Comparison of ENCODE assay signal across 29 cellular contexts in the genomic region with DNA sequence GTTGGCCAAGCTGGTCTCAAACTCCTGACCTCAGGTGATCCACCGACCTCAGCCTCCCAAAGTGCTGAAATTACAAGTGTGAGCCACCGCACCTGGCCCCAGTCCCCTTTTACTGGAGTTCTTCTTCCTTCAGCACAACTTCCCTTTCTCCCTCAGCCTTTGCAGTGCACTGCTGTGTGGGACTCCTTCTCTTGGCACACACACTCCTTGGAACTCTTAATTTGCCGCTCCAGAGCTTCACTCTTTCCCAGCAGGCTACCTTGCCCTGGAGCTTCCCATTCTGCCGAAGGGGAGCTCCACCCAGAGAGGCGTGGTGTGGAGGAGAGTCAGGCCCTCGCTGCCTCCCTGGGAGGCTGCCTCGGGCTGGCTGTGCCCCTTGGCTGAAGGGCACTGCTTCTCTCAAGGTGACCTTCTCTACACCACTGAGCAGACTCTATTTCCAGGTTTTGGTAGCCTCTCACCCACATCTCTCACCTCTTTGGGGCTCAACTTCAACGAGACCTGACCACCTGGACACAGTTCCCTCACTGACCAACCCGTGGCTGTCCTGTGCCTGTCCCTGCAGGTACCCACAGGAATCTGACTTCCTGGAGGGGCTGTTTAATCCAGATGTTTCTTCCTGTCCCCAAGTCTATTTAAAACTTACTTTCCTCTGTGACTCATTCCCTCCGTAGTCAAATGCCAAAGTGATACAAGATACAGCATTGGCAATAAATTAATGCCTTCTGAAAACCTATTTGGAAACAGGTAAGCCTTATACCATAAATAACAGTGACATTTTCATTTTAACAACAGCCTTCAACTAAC.
"Had no signal": no experiment of that assay in that cellular context is flagged by ENCODE, and none has a peak within 500 bp of the region (broad histone marks: within the 10 kb centered on the region; RNA-seq: fewer than 3 reads in every experiment).

No MANE protein-coding gene starts in this region.

- H3K9me3 Mint-ChIP-seq: activated naive CD4-positive, alpha-beta T cell treated with anti-CD3 and anti-CD28 coated beads, Interleukin-2, amount 10 ng/mL, durations not matched to agents 7 days and 5 days; activated T-cell treated with anti-CD3 and anti-CD28 coated beads, Interleukin-2, amount 50 U/mL, for 24 hours; mesothelial cell of epicardium; naive thymus-derived CD4-positive, alpha-beta T cell; T-helper 1 cell treated with Interleukin-12 subunit alpha and Interleukin-12 subunit beta and Interleukin-4 antibody, amounts not matched to agents 30 μg/mL and 1 μg/mL, for 36 hours had no signal

- H3K36me3 ChIP-seq: brain microvascular endothelial cell, esophagus muscularis mucosa, neural progenitor cell, transverse colon, uterus had no signal

- FAIRE-seq: astrocyte, islet of Langerhans, TTC549 had no signal

- H3K27me3 ChIP-seq: brain microvascular endothelial cell, neural progenitor cell, testis, transverse colon, uterus had no signal

- ATAC-seq: activated CD4-positive, CD25-positive, alpha-beta regulatory T cell treated with anti-CD3 and anti-CD28 coated beads, Interleukin-2, amount 50 U/mL, for 24 hours; left cardiac atrium; left ventricle myocardium superior; naive thymus-derived CD4-positive, alpha-beta T cell; right cardiac atrium had no signal

- H3K4me1 ChIP-seq: esophagus muscularis mucosa, testis, transverse colon, uterus had no signal

- H3K4me1 Mint-ChIP-seq: activated naive CD4-positive, alpha-beta T cell treated with anti-CD3 and anti-CD28 coated beads, Interleukin-2, amount 10 ng/mL, durations not matched to agents 7 days and 5 days; mesothelial cell of epicardium; naive thymus-derived CD4-positive, alpha-beta T cell had no signal

- H3K36me3 Mint-ChIP-seq: activated naive CD4-positive, alpha-beta T cell treated with anti-CD3 and anti-CD28 coated beads, Interleukin-2, amount 10 ng/mL, durations not matched to agents 7 days and 5 days; mesothelial cell of epicardium; naive thymus-derived CD4-positive, alpha-beta T cell; neural progenitor cell had no signal

- DNase-seq: activated CD4-positive, alpha-beta T cell treated with anti-CD3 and anti-CD28 coated beads for 48 hours; activated CD4-positive, alpha-beta T cell treated with anti-CD3 and anti-CD28 coated beads, Interleukin-2, amount 50 U/mL, for 48 hours; activated CD8-positive, alpha-beta memory T cell treated with anti-CD3 and anti-CD28 coated beads, Interleukin-2, amount 50 U/mL, for 4 hours; activated gamma-delta T cell; activated naive CD4-positive, alpha-beta T cell treated with anti-CD3 and anti-CD28 coated beads, Interleukin-2, amount 10 ng/mL, durations not matched to agents 7 days and 5 days; activated T-cell treated with anti-CD3 and anti-CD28 coated beads, Interleukin-2, amount 50 U/mL, for 24 hours; amniotic stem cell; brain microvascular endothelial cell; caudate nucleus; foreskin melanocyte; left cardiac atrium; left ventricle myocardium superior; naive thymus-derived CD4-positive, alpha-beta T cell; right cardiac atrium; stimulated activated CD4-positive, alpha-beta T cell treated with anti-CD3 and anti-CD28 coated beads, Interleukin-15, amount 100 ng/mL, for 24 hours; stimulated activated naive CD4-positive, alpha-beta T cell; T-helper 9 cell; testis; transverse colon; uterus had no signal

- H3K9ac ChIP-seq: neural progenitor cell had no signal

- H2AFZ ChIP-seq: neural progenitor cell had no signal

- H3K27ac Mint-ChIP-seq: activated naive CD4-positive, alpha-beta T cell treated with anti-CD3 and anti-CD28 coated beads, Interleukin-2, amount 10 ng/mL, durations not matched to agents 7 days and 5 days; activated T-cell treated with anti-CD3 and anti-CD28 coated beads, Interleukin-2, amount 50 U/mL, for 24 hours; mesothelial cell of epicardium; naive thymus-derived CD4-positive, alpha-beta T cell; neural progenitor cell; T-helper 1 cell treated with Interleukin-12 subunit alpha and Interleukin-12 subunit beta and Interleukin-4 antibody, amounts not matched to agents 30 μg/mL and 1 μg/mL, for 36 hours had no signal

- H3K4me3 ChIP-seq: esophagus muscularis mucosa, neural progenitor cell, testis, transverse colon, uterus had no signal

- H3K4me2 ChIP-seq: neural progenitor cell had no signal

- H3K4me3 Mint-ChIP-seq: activated naive CD4-positive, alpha-beta T cell treated with anti-CD3 and anti-CD28 coated beads, Interleukin-2, amount 10 ng/mL, durations not matched to agents 7 days and 5 days; activated T-cell treated with anti-CD3 and anti-CD28 coated beads, Interleukin-2, amount 50 U/mL, for 24 hours; mesothelial cell of epicardium; naive thymus-derived CD4-positive, alpha-beta T cell; neural progenitor cell; T-helper 1 cell treated with Interleukin-12 subunit alpha and Interleukin-12 subunit beta and Interleukin-4 antibody, amounts not matched to agents 30 μg/mL and 1 μg/mL, for 36 hours had no signal

- H3K9me3 ChIP-seq: esophagus muscularis mucosa, testis, transverse colon, uterus had no signal

- H3K27ac ChIP-seq: brain microvascular endothelial cell, esophagus muscularis mucosa, neural progenitor cell, testis, transverse colon, uterus, VCaP had no signal
